Comparison of ENCODE assay signal across 8 cellular contexts in the genomic region with DNA sequence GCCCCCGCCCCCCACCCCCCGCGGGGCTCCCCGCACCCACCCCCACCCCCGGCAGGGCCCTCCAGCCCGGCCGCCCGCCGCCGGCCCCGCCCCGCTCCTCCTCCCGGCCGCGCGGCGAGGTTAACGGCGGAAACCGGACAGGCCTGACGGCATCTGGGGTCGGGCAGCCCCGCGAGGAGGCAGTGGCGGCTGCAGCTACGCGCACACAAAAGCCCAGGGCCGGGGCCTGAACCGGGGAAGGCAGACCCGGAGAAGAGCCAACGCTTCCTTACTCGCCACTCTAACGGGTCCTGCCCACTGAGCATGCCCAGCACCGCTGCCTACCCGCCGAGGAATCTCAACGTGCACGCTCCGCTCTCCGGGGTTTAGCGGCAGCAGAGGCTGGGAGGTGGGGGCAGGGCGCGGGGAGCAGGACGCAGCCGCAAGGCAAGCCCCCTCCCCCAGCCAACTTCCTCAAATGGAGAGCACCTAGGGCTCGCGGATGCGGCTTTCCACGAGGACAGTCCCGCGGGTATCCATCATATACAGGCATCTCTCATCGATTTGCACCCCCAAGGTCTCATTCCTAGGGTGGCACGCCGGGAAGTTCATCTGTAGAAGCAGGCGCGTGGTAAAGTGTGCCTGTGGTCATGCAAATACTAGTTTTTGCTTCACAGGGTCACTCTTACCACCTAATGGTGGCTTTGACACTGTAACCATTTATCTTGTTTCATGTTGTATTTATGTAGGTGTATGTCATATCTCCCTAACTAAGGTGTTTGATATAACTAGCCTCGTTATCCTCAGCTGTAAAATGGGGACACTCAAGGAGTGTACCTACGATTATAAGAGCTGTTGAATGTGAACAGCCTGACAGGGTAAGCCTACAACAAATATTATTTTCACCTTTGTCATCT.
DNase-seq lines count a peak whose midpoint lies in the region; TF ChIP-seq lines count a peak whose summit lies in the region.

A gene (minus strand): TSS at position 339 of the 896 bp plus-strand sequence. CDS start 761 bp downstream, outside the sequence.

- H3K36me3 ChIP-seq in MM.1S (replicated peaks; ENCODE audit: insufficient read depth, low read length): no peaks in the 10 kb centered on the region

- peaks cover 47% of the 10 kb centered on the region for H3K4me1 Mint-ChIP-seq in nephron progenitor cell
- H3K4me1 Mint-ChIP-seq in stimulated activated naive CD8-positive, alpha-beta T cell treated with anti-CD3 and anti-CD28 coated beads, Interleukin-15, Interleukin-2, amounts not matched to agents 100 ng/mL and 50 ng/mL, for 24 hours (ENCODE audit: low read depth): peaks cover 40% of the 10 kb centered on the region

- peak; percentile 91 for DNase-seq in GF-D8 (lab: John Stamatoyannopoulos, UW)
- DNase-seq in HCEC 1CT: peak; percentile 92
- DNase-seq in MM.1S: peak; percentile 96
- DNase-seq in SHP77 treated with DMSO at 0.1 percent for 48 hours (lab: John Stamatoyannopoulos, UW): peak; percentile 80
- peak; percentile 96 for DNase-seq in activated effector memory CD4-positive, alpha-beta T cell treated with anti-CD3 and anti-CD28 coated beads, Interleukin-2, amount 50 U/mL, for 16 hours
- peak; percentile 88 for DNase-seq in fibroblast of the conjunctiva (ENCODE audit: low read depth)
- peak; percentile 93 for DNase-seq in nephron progenitor cell

- peak within 1 kb of the TSS; percentile 88 for H3K9ac ChIP-seq in MM.1S (ENCODE audit: low read length)

- peaks cover 38% of the 10 kb centered on the region for H3K79me2 ChIP-seq in MM.1S (ENCODE audit: low read length)

- no peaks in the 10 kb centered on the region for H3K27me3 ChIP-seq in MM.1S (replicated peaks; ENCODE audit: insufficient read depth, low read length)

- TF ChIP-seq CTCF in MM.1S (IDR thresholded peaks at IDR 0.05; ENCODE audit: low read length) (no peak), nephron progenitor cell (IDR thresholded peaks at IDR 0.05) (no peak)

- peaks cover 20% of the 10 kb centered on the region for H3K36me3 Mint-ChIP-seq in nephron progenitor cell (ENCODE audit: low read depth)
- H3K36me3 Mint-ChIP-seq in stimulated activated naive CD8-positive, alpha-beta T cell treated with anti-CD3 and anti-CD28 coated beads, Interleukin-15, Interleukin-2, amounts not matched to agents 100 ng/mL and 50 ng/mL, for 24 hours (ENCODE audit: low read depth): peaks cover 28% of the 10 kb centered on the region

- H3K27ac ChIP-seq in MM.1S (ENCODE audit: low read length): peak within 1 kb of the TSS; percentile 94

- no peaks in the 10 kb centered on the region for H3K9me2 ChIP-seq in MM.1S (replicated peaks; ENCODE audit: insufficient read depth, low read length)

- H3K27me3 Mint-ChIP-seq in nephron progenitor cell (ENCODE audit: low read depth, poor library complexity): no peaks in the 10 kb centered on the region
- H3K27me3 Mint-ChIP-seq in stimulated activated naive CD8-positive, alpha-beta T cell treated with anti-CD3 and anti-CD28 coated beads, Interleukin-15, Interleukin-2, amounts not matched to agents 100 ng/mL and 50 ng/mL, for 24 hours: no peaks in the 10 kb centered on the region

- H3K4me2 ChIP-seq in MM.1S (ENCODE audit: low read depth, low read length): peak within 1 kb of the TSS; percentile 79

- peaks cover 13% of the 10 kb centered on the region; the same call in 1 of the 2 replicates for H4K20me1 ChIP-seq in MM.1S (ENCODE audit: insufficient read depth, low read length)

- H2AFZ ChIP-seq in MM.1S (ENCODE audit: low read length): peak within 1 kb of the TSS; percentile 61

- no peaks in the 10 kb centered on the region for H3K9me3 Mint-ChIP-seq in nephron progenitor cell
- no peaks in the 10 kb centered on the region for H3K9me3 Mint-ChIP-seq in stimulated activated naive CD8-positive, alpha-beta T cell treated with anti-CD3 and anti-CD28 coated beads, Interleukin-15, Interleukin-2, amounts not matched to agents 100 ng/mL and 50 ng/mL, for 24 hours

- peak within 1 kb of the TSS; percentile 98 for H3K4me3 Mint-ChIP-seq in nephron progenitor cell
- H3K4me3 Mint-ChIP-seq in stimulated activated naive CD8-positive, alpha-beta T cell treated with anti-CD3 and anti-CD28 coated beads, Interleukin-15, Interleukin-2, amounts not matched to agents 100 ng/mL and 50 ng/mL, for 24 hours: peak within 1 kb of the TSS; percentile 96

- no peaks in the 10 kb centered on the region for H3K9me3 ChIP-seq in MM.1S (replicated peaks; ENCODE audit: insufficient read depth, low read length)

- peak within 1 kb of the TSS; percentile 83 for H3K4me3 ChIP-seq in MM.1S (ENCODE audit: low read length)

- H3K4me1 ChIP-seq in MM.1S (ENCODE audit: low read length): peaks cover 8% of the 10 kb centered on the region; the same call in 1 of the 2 replicates

- peak within 1 kb of the TSS; percentile 88 for H3K27ac Mint-ChIP-seq in nephron progenitor cell
- H3K27ac Mint-ChIP-seq in stimulated activated naive CD8-positive, alpha-beta T cell treated with anti-CD3 and anti-CD28 coated beads, Interleukin-15, Interleukin-2, amounts not matched to agents 100 ng/mL and 50 ng/mL, for 24 hours: peak within 1 kb of the TSS; percentile 98

- peaks cover 10% of the 10 kb centered on the region for H3F3A ChIP-seq in MM.1S (ENCODE audit: insufficient read depth, low read length)

Comparison
In these comparisons a context has a peak if more than half of its experiments do, and no peak if none do; other contexts are left out.
1. Peak in every context shown above with its lines: DNase-seq, H3K4me3 ChIP-seq and H3K27ac ChIP-seq.